In genomic region chr2:64879745-64880144, GRCh38 we compare ENCODE assay signal across 19 cellular contexts.
DNase-seq lines count a peak whose midpoint lies in the region; ATAC-seq and TF ChIP-seq lines count a peak whose summit lies in the region.
"Had no signal": no experiment of that assay in that cellular context is flagged by ENCODE, and none has a peak within 500 bp of the region (broad histone marks: within the 10 kb centered on the region; RNA-seq: fewer than 3 reads in every experiment).

No MANE protein-coding gene starts in this region.

- no peaks in the 10 kb centered on the region for H3F3A ChIP-seq in GM23338 (replicated peaks; ENCODE audit: low read depth)
- H3F3A ChIP-seq in neural progenitor cell (ENCODE audit: low read depth) = peaks cover 24% of the 10 kb centered on the region

- peaks cover 11% of the 10 kb centered on the region for H3K27me3 Mint-ChIP-seq in GM23338 (ENCODE audit: insufficient read depth, low read depth, poor library complexity)
- H3K27me3 Mint-ChIP-seq in activated T-helper 1 cell treated with anti-CD3 and anti-CD28 coated beads, Interleukin-12 subunit alpha, Interleukin-12 subunit beta, Interleukin-2, Interleukin-4 antibody, amounts not matched to agents 30 ng/mL and 10 ng/mL and 1 ng/mL, durations not matched to agents 14 hours and 24 hours and 36 hours (ENCODE audit: insufficient read depth) = peaks cover 21% of the 10 kb centered on the region
- peaks cover 3% of the 10 kb centered on the region for H3K27me3 Mint-ChIP-seq in endothelial cell (ENCODE audit: unreplicated experiment)
- peaks cover 8% of the 10 kb centered on the region for H3K27me3 Mint-ChIP-seq in neural progenitor cell (ENCODE audit: insufficient read depth, low read depth)
- H3K27me3 Mint-ChIP-seq: B cell had no signal

- intact Hi-C loops in activated T-helper 1 cell treated with anti-CD3 and anti-CD28 coated beads, Interleukin-12 subunit alpha, Interleukin-12 subunit beta, Interleukin-2, Interleukin-4 antibody, amounts not matched to agents 30 ng/mL and 10 ng/mL and 1 ng/mL, durations not matched to agents 14 hours and 24 hours and 36 hours (cut with micrococcal nuclease) = loop anchor here (10.0 kb wide), 1 partner anchor 825 kb away; no protein-coding TSS in a partner anchor

- H3K27ac Mint-ChIP-seq in GM23338 (no peak overlapping the region), endothelial cell (ENCODE audit: unreplicated experiment) (peak overlapping the region; percentile 89), neural progenitor cell (no peak overlapping the region)
- peak overlapping the region; percentile 34 for H3K27ac Mint-ChIP-seq in activated T-helper 1 cell treated with anti-CD3 and anti-CD28 coated beads, Interleukin-12 subunit alpha, Interleukin-12 subunit beta, Interleukin-2, Interleukin-4 antibody, amounts not matched to agents 30 ng/mL and 10 ng/mL and 1 ng/mL, durations not matched to agents 14 hours and 24 hours and 36 hours
- H3K27ac Mint-ChIP-seq: B cell had no signal

- H3K27ac ChIP-seq in GM23338 (ENCODE audit: low read depth) (no peak overlapping the region), neural progenitor cell (no peak overlapping the region), foreskin keratinocyte (no peak overlapping the region)
- H3K27ac ChIP-seq: BLaER1 treated with 17β-estradiol and CSF1 and Interleukin-3, amounts not matched to agents 10 nM and 100 nM; HL-60 had no signal

- H2AFZ ChIP-seq in GM23338 (peak overlapping the region; percentile 9; the same call in 1 of the 2 replicates), neural progenitor cell (replicated peaks) (no peak overlapping the region)

- H3K4me3 ChIP-seq in GM23338 (no peak overlapping the region), neural progenitor cell (no peak overlapping the region)
- H3K4me3 ChIP-seq: BLaER1 treated with 17β-estradiol and CSF1 and Interleukin-3, amounts not matched to agents 10 nM and 100 nM; GM12878 had no signal

- H3K27me3 ChIP-seq in GM23338 (ENCODE audit: insufficient read depth) (no peaks in the 10 kb centered on the region), neural progenitor cell (no peaks in the 10 kb centered on the region), foreskin keratinocyte (no peaks in the 10 kb centered on the region)
- H3K27me3 ChIP-seq: BLaER1 treated with 17β-estradiol and CSF1 and Interleukin-3, amounts not matched to agents 10 nM and 100 nM had no signal

- TF ChIP-seq CTCF in GM23338 (conservative IDR thresholded peaks at IDR 0.05; ENCODE audit: low read depth in 2 of 2) = no peak
- no peak for TF ChIP-seq CTCF in endothelial cell (IDR thresholded peaks at IDR 0.05; ENCODE audit: unreplicated experiment)
- no peak for TF ChIP-seq CTCF in neural progenitor cell (IDR thresholded peaks at IDR 0.05)
- TF ChIP-seq CTCF in foreskin keratinocyte (conservative IDR thresholded peaks at IDR 0.05) = no peak

- H3K36me3 ChIP-seq in GM23338 (ENCODE audit: insufficient read depth) (no peaks in the 10 kb centered on the region), neural progenitor cell (no peaks in the 10 kb centered on the region)
- H3K36me3 ChIP-seq: BLaER1 treated with 17β-estradiol and CSF1 and Interleukin-3, amounts not matched to agents 10 nM and 100 nM had no signal

- H3K9me3 Mint-ChIP-seq in GM23338 (no peaks in the 10 kb centered on the region; the same call in 2 of the 3 replicates), endothelial cell (ENCODE audit: unreplicated experiment) (no peaks in the 10 kb centered on the region), neural progenitor cell (no peaks in the 10 kb centered on the region)
- H3K9me3 Mint-ChIP-seq in activated T-helper 1 cell treated with anti-CD3 and anti-CD28 coated beads, Interleukin-12 subunit alpha, Interleukin-12 subunit beta, Interleukin-2, Interleukin-4 antibody, amounts not matched to agents 30 ng/mL and 10 ng/mL and 1 ng/mL, durations not matched to agents 14 hours and 24 hours and 36 hours = no peaks in the 10 kb centered on the region
- H3K9me3 Mint-ChIP-seq: CD8-positive, alpha-beta memory T cell had no signal

- H3K36me3 Mint-ChIP-seq in GM23338 (ENCODE audit: low read depth) (no peaks in the 10 kb centered on the region), endothelial cell (ENCODE audit: low read depth, unreplicated experiment) (peaks cover 10% of the 10 kb centered on the region), neural progenitor cell (no peaks in the 10 kb centered on the region)
- H3K36me3 Mint-ChIP-seq in activated T-helper 1 cell treated with anti-CD3 and anti-CD28 coated beads, Interleukin-12 subunit alpha, Interleukin-12 subunit beta, Interleukin-2, Interleukin-4 antibody, amounts not matched to agents 30 ng/mL and 10 ng/mL and 1 ng/mL, durations not matched to agents 14 hours and 24 hours and 36 hours (ENCODE audit: low read depth) = no peaks in the 10 kb centered on the region
- H3K36me3 Mint-ChIP-seq: CD4-positive, CD25-positive, alpha-beta regulatory T cell; CD8-positive, alpha-beta memory T cell had no signal

- H3K4me2 ChIP-seq in GM23338 = 0 out of 2 replicates have a peak overlapping the region, but pooled peaks have one; percentile 1
- H3K4me2 ChIP-seq in neural progenitor cell = no peak overlapping the region
- H3K4me2 ChIP-seq: BLaER1 treated with 17β-estradiol and CSF1 and Interleukin-3, amounts not matched to agents 10 nM and 100 nM had no signal

- no peak overlapping the region for H3K9ac ChIP-seq in neural progenitor cell
- H3K9ac ChIP-seq: BLaER1 treated with 17β-estradiol and CSF1 and Interleukin-3, amounts not matched to agents 10 nM and 100 nM had no signal

- no peak for DNase-seq in GM23338 (ENCODE audit: low spot score)
- no peak for DNase-seq in activated T-helper 1 cell treated with anti-CD3 and anti-CD28 coated beads, Interleukin-12 subunit alpha, Interleukin-12 subunit beta, Interleukin-2, Interleukin-4 antibody, amounts not matched to agents 30 ng/mL and 10 ng/mL and 1 ng/mL, durations not matched to agents 14 hours and 24 hours and 36 hours (ENCODE audit: low spot score)
- no peak for DNase-seq in endothelial cell (ENCODE audit: low spot score)
- DNase-seq in neural progenitor cell (ENCODE audit: low spot score) = no peak
- DNase-seq in NAMALWA (ENCODE audit: low spot score) = no peak
- DNase-seq in foreskin keratinocyte = no peak
- DNase-seq in Ammon's horn (ENCODE audit: low spot score) = no peak
- DNase-seq in left lobe of liver (ENCODE audit: low spot score) = no peak
- DNase-seq: 8988T; CD4-positive, CD25-positive, alpha-beta regulatory T cell; CD8-positive, alpha-beta memory T cell; DMS 273 treated with DMSO at 0.1 percent for 48 hours; DND-41; EL; HCEC 1CT had no signal

- no peaks in the 10 kb centered on the region for H3K9me3 ChIP-seq in neural progenitor cell (ENCODE audit: low read depth)
- H3K9me3 ChIP-seq: BLaER1 treated with 17β-estradiol and CSF1 and Interleukin-3, amounts not matched to agents 10 nM and 100 nM had no signal

- no peaks in the 10 kb centered on the region for H3K9me2 ChIP-seq in GM23338 (ENCODE audit: insufficient read depth)

- H3K4me1 Mint-ChIP-seq in GM23338 (peaks cover 32% of the 10 kb centered on the region), endothelial cell (ENCODE audit: unreplicated experiment) (peaks cover 44% of the 10 kb centered on the region), neural progenitor cell (peaks cover 36% of the 10 kb centered on the region)
- peaks cover 9% of the 10 kb centered on the region for H3K4me1 Mint-ChIP-seq in activated T-helper 1 cell treated with anti-CD3 and anti-CD28 coated beads, Interleukin-12 subunit alpha, Interleukin-12 subunit beta, Interleukin-2, Interleukin-4 antibody, amounts not matched to agents 30 ng/mL and 10 ng/mL and 1 ng/mL, durations not matched to agents 14 hours and 24 hours and 36 hours (ENCODE audit: low read depth)

- no peaks in the 10 kb centered on the region for H3K79me2 ChIP-seq in GM23338 (replicated peaks; ENCODE audit: insufficient read depth)
- no peaks in the 10 kb centered on the region for H3K79me2 ChIP-seq in neural progenitor cell (ENCODE audit: low read depth)

- ATAC-seq in GM23338 (no peak), foreskin keratinocyte (no peak), left lobe of liver (no peak)
- ATAC-seq: GM12878 had no signal

- H3K4me3 Mint-ChIP-seq in GM23338 (no peak overlapping the region), endothelial cell (ENCODE audit: unreplicated experiment) (no peak overlapping the region), neural progenitor cell (peak overlapping the region; percentile 8)
- H3K4me3 Mint-ChIP-seq in activated T-helper 1 cell treated with anti-CD3 and anti-CD28 coated beads, Interleukin-12 subunit alpha, Interleukin-12 subunit beta, Interleukin-2, Interleukin-4 antibody, amounts not matched to agents 30 ng/mL and 10 ng/mL and 1 ng/mL, durations not matched to agents 14 hours and 24 hours and 36 hours = no peak overlapping the region
- H3K4me3 Mint-ChIP-seq: B cell; CD8-positive, alpha-beta memory T cell had no signal

- no peaks in the 10 kb centered on the region for H4K20me1 ChIP-seq in GM23338 (replicated peaks; ENCODE audit: insufficient read depth)
- no peaks in the 10 kb centered on the region for H4K20me1 ChIP-seq in neural progenitor cell (ENCODE audit: low read depth)
- H4K20me1 ChIP-seq: BLaER1 treated with 17β-estradiol and CSF1 and Interleukin-3, amounts not matched to agents 10 nM and 100 nM had no signal

- H3K4me1 ChIP-seq in GM23338 (ENCODE audit: insufficient read depth) = peaks cover 24% of the 10 kb centered on the region; the same call in 1 of the 2 replicates
- H3K4me1 ChIP-seq in neural progenitor cell = peaks cover 19% of the 10 kb centered on the region
- H3K4me1 ChIP-seq in foreskin keratinocyte = peaks cover 26% of the 10 kb centered on the region

TF ChIP-seq in GM23338, 12 proteins besides CTCF, POLR2A, EP300 and RAD21 (continues in another document):
- TF ChIP-seq ZNF114 (CRISPR knock-in tag; IDR thresholded peaks at IDR 0.05) = no peak

Comparison
In these comparisons a context has a peak if more than half of its experiments do, and no peak if none do; other contexts are left out.
1. H3K27ac Mint-ChIP-seq: peak in activated T-helper 1 cell treated with anti-CD3 and anti-CD28 coated beads, Interleukin-12 subunit alpha, Interleukin-12 subunit beta, Interleukin-2, Interleukin-4 antibody, amounts not matched to agents 30 ng/mL and 10 ng/mL and 1 ng/mL, durations not matched to agents 14 hours and 24 hours and 36 hours (single experiment) and endothelial cell (single experiment); none in GM23338 (single experiment) and neural progenitor cell (single experiment).